28 cellular contexts compared by ENCODE assay signal in genomic region chr10:20006169-20006870, GRCh38.
A peak's percentile ranks its signal among the peaks of the same experiment; 100 is the strongest.
DNase-seq lines count a peak whose midpoint lies in the region; ATAC-seq, FAIRE-seq and TF ChIP-seq lines count a peak whose summit lies in the region.
"Had no signal": no experiment of that assay in that cellular context is flagged by ENCODE, and none has a peak within 500 bp of the region (broad histone marks: within the 10 kb centered on the region; RNA-seq: fewer than 3 reads in every experiment).

No MANE protein-coding gene starts in this region.

- in situ Hi-C loops in transverse colon (cut with MboI; ENCODE audit: low pct_ligation_motif_present in 1 of 4, low pct_unique_long_range_greater_than_20kb in 1 of 4, low sequenced_read_pairs in 3 of 4) = no loop called here

- H3K9me3 ChIP-seq in aorta (ENCODE audit: control insufficient read depth, low read length) = no peaks in the 10 kb centered on the region
- no peaks in the 10 kb centered on the region for H3K9me3 ChIP-seq in transverse colon
- H3K9me3 ChIP-seq: heart right ventricle, SK-N-SH, uterus had no signal

- POLR2A ChIA-PET in WTC11 (lab: Charles Lee) = no interaction called here

- no peaks in the 10 kb centered on the region for H3K27me3 ChIP-seq in aorta (ENCODE audit: control insufficient read depth in 1 of 2, insufficient read depth in 2 of 2, low read length in 1 of 2)
- no peaks in the 10 kb centered on the region for H3K27me3 ChIP-seq in transverse colon
- H3K27me3 ChIP-seq: heart right ventricle, uterus had no signal

- H3K27me3 Mint-ChIP-seq in WTC11 (ENCODE audit: low read depth) = no peaks in the 10 kb centered on the region
- H3K27me3 Mint-ChIP-seq: activated CD4-positive, alpha-beta T cell treated with anti-CD3 and anti-CD28 coated beads for 36 hours; activated naive CD8-positive, alpha-beta T cell had no signal

- H3K4me3 Mint-ChIP-seq in WTC11 = no peak overlapping the region
- H3K4me3 Mint-ChIP-seq: activated CD4-positive, alpha-beta T cell treated with anti-CD3 and anti-CD28 coated beads for 36 hours; activated naive CD8-positive, alpha-beta T cell; T-helper 1 cell treated with Interleukin-12 subunit alpha and Interleukin-12 subunit beta and Interleukin-4 antibody, amounts not matched to agents 30 μg/mL and 1 μg/mL, for 36 hours had no signal

- CTCF ChIA-PET in WTC11 (lab: Charles Lee) = no interaction called here

- peak overlapping the region; percentile 93 for H3K27ac ChIP-seq in temporal lobe (ENCODE audit: low read depth, low read length)
- H3K27ac ChIP-seq in aorta (ENCODE audit: low read depth in 1 of 2, low read length in 2 of 2) = no peak overlapping the region
- no peak overlapping the region for H3K27ac ChIP-seq in transverse colon
- H3K27ac ChIP-seq: C4-2B, epithelial cell of prostate had no signal

- DNase-seq in WTC11 (ENCODE audit: low spot score) = no peak
- DNase-seq in medulla oblongata (ENCODE audit: extremely low spot score) = peak; percentile 54
- DNase-seq in aorta = no peak
- DNase-seq in transverse colon = no peak
- DNase-seq: activated CD4-positive, alpha-beta T cell treated with anti-CD3 and anti-CD28 coated beads for 36 hours; activated effector memory CD4-positive, alpha-beta T cell treated with Interleukin-2 at 50 U/mL for 16 hours; activated T-cell treated with anti-CD3 and anti-CD28 coated beads for 4 hours; effector CD4-positive, alpha-beta T cell; heart right ventricle; mesendoderm; NCI-H1436; NCI-H2081 treated with DMSO at 0.1 percent for 48 hours; NCI-H774; SK-N-SH; small intestine; stimulated activated CD4-positive, alpha-beta T cell treated with anti-CD3 and anti-CD28 coated beads, Interleukin-1b, Interleukin-23, amount 100 ng/mL, for 48 hours; stimulated activated CD8-positive, alpha-beta memory T cell treated with anti-CD3 and anti-CD28 coated beads, Interleukin-4, amount 100 ng/mL, for 48 hours; uterus had no signal

- 24 to 30% methylated on average over 4 of the region's 4 CpGs for WGBS in aorta, 2 donors
- WGBS in transverse colon (ENCODE audit: low coverage in 1 of 2), 2 donors = 42 to 44% methylated on average over 4 of the region's 4 CpGs

- peak overlapping the region; percentile 73; the same call in 1 of the 2 replicates for H3K27ac Mint-ChIP-seq in WTC11
- H3K27ac Mint-ChIP-seq: activated CD4-positive, alpha-beta T cell treated with anti-CD3 and anti-CD28 coated beads for 36 hours; activated naive CD8-positive, alpha-beta T cell; T-helper 1 cell treated with Interleukin-12 subunit alpha and Interleukin-12 subunit beta and Interleukin-4 antibody, amounts not matched to agents 30 μg/mL and 1 μg/mL, for 36 hours had no signal

- H3K4me1 Mint-ChIP-seq in WTC11 = peaks cover 51% of the 10 kb centered on the region
- H3K4me1 Mint-ChIP-seq: activated CD4-positive, alpha-beta T cell treated with anti-CD3 and anti-CD28 coated beads for 36 hours had no signal

- no peak for TF ChIP-seq EP300 in transverse colon (IDR thresholded peaks at IDR 0.05; ENCODE audit: low read depth)

- H3K4me1 ChIP-seq in aorta (ENCODE audit: control insufficient read depth in 1 of 2, insufficient read depth in 2 of 2, low read length in 2 of 2) = peaks cover 6 to 18% of the 10 kb centered on the region in 2 donors
- peaks cover 0 to 9% (median 1%) of the 10 kb centered on the region in 4 donors for H3K4me1 ChIP-seq in transverse colon
- H3K4me1 ChIP-seq: uterus had no signal

- no peaks in the 10 kb centered on the region for H3K9me3 Mint-ChIP-seq in WTC11

- H3K36me3 ChIP-seq in aorta (ENCODE audit: control insufficient read depth in 1 of 2, insufficient read depth in 2 of 2, low read length in 1 of 2) (no peaks in the 10 kb centered on the region), transverse colon (no peaks in the 10 kb centered on the region)
- H3K36me3 ChIP-seq: uterus had no signal

- TF ChIP-seq POLR2A in transverse colon (IDR thresholded peaks at IDR 0.05) = no peak

- TF ChIP-seq CTCF in WTC11 (IDR thresholded peaks at IDR 0.05) = no peak
- no peak for TF ChIP-seq CTCF in transverse colon (IDR thresholded peaks at IDR 0.05)

- ATAC-seq in WTC11 (no peak), aorta (ENCODE audit: low FRiP score) (no peak), HG02981 (IDR thresholded peaks at IDR 0.05; ENCODE audit: unreplicated experiment) (no peak), HG03378 (IDR thresholded peaks at IDR 0.05; ENCODE audit: unreplicated experiment) (no peak)
- ATAC-seq: activated CD4-positive, alpha-beta T cell treated with anti-CD3 and anti-CD28 coated beads for 36 hours; GM12878; heart right ventricle had no signal

- intact Hi-C loops in aorta (cut with DNase I) = no loop called here
- intact Hi-C loops in transverse colon (cut with DNase I; ENCODE audit: low total_unique reads) = no loop called here

- FAIRE-seq in endometrium (lab: Jason Lieb, UNC) = peak; percentile 37
- FAIRE-seq: small intestine, TTC549 had no signal

- H3K4me3 ChIP-seq in aorta (ENCODE audit: low read length in 2 of 2) (no peak overlapping the region), transverse colon (no peak overlapping the region)
- H3K4me3 ChIP-seq: GM12878, heart right ventricle, uterus had no signal

- H3K36me3 Mint-ChIP-seq in WTC11 = peaks cover 21% of the 10 kb centered on the region
- H3K36me3 Mint-ChIP-seq: activated naive CD8-positive, alpha-beta T cell had no signal

TF ChIP-seq in WTC11, 78 proteins besides CTCF, POLR2A, EP300 and RAD21:
- TF ChIP-seq NFYB (CRISPR knock-in tag; conservative IDR thresholded peaks at IDR 0.05; ENCODE audit: low read depth) = no peak
- TF ChIP-seq OVOL2 (CRISPR knock-in tag; IDR thresholded peaks at IDR 0.05; ENCODE audit: borderline replicate concordance) = no peak
- no peak for TF ChIP-seq ERG (CRISPR knock-in tag; IDR thresholded peaks at IDR 0.05)
- TF ChIP-seq E2F4 (CRISPR knock-in tag; IDR thresholded peaks at IDR 0.05; ENCODE audit: borderline replicate concordance, low read depth) = no peak
- no peak for TF ChIP-seq ZNF138 (CRISPR knock-in tag; conservative IDR thresholded peaks at IDR 0.05)
TF ChIP-seq in WTC11: peak in this region for 0.
